Comparison of ENCODE assay signal across 18 cellular contexts in genomic region chr5:82639393-82640144, GRCh38.
A peak's percentile ranks its signal among the peaks of the same experiment; 100 is the strongest.
DNase-seq lines count a peak whose midpoint lies in the region; ATAC-seq and TF ChIP-seq lines count a peak whose summit lies in the region.
"Had no signal": no experiment of that assay in that cellular context is flagged by ENCODE, and none has a peak within 500 bp of the region (broad histone marks: within the 10 kb centered on the region; RNA-seq: fewer than 3 reads in every experiment).

No MANE protein-coding gene starts in this region.

- no peak overlapping the region for H2BK15ac ChIP-seq in mesenchymal stem cell (ENCODE audit: low read depth, poor library complexity, severe bottlenecking)

- no peak overlapping the region for H4K8ac ChIP-seq in mesenchymal stem cell (ENCODE audit: low read length)

- H3K9ac ChIP-seq in mesenchymal stem cell (ENCODE audit: low read length), result peak overlapping the region; percentile 13

- H3K4ac ChIP-seq in mesenchymal stem cell (ENCODE audit: low read depth in 1 of 2, low read length in 2 of 2), result no peak overlapping the region

- peak overlapping the region; percentile 41 for H2AK5ac ChIP-seq in mesenchymal stem cell (ENCODE audit: low read length, severe bottlenecking)

- DNase-seq in activated naive CD4-positive, alpha-beta T cell treated with anti-CD3 and anti-CD28 coated beads, Interleukin-2, amount 10 ng/mL, durations not matched to agents 7 days and 5 days, result no peak
- no peak for DNase-seq in activated naive CD4-positive, alpha-beta T cell treated with anti-CD3 and anti-CD28 coated beads, Interleukin-2, amount 50 U/mL, for 16 hours
- DNase-seq in mesenchymal stem cell, result no peak
- no peak for DNase-seq in NCI-H748 treated with DMSO at 0.1 percent for 48 hours (lab: John Stamatoyannopoulos, UW)
- no peak for DNase-seq in stimulated activated naive CD8-positive, alpha-beta T cell treated with anti-CD3 and anti-CD28 coated beads, Interleukin-15, Interleukin-2, amounts not matched to agents 100 U/mL and 50 U/mL, for 24 hours
- no peak for DNase-seq in retina
- no peak for DNase-seq in ureter (ENCODE audit: low spot score)
- DNase-seq: activated CD4-positive, alpha-beta memory T cell treated with anti-CD3 and anti-CD28 coated beads for 36 hours; Caco-2; foreskin melanocyte; NCI-H2171; psoas muscle; stimulated activated CD4-positive, alpha-beta T cell treated with anti-CD3 and anti-CD28 coated beads, Interleukin-2, amount 100 ng/mL, for 24 hours; stimulated activated CD8-positive, alpha-beta memory T cell treated with anti-CD3 and anti-CD28 coated beads, Interleukin-4, amount 100 ng/mL, for 48 hours had no signal

- H3K4me3 Mint-ChIP-seq in activated naive CD4-positive, alpha-beta T cell treated with anti-CD3 and anti-CD28 coated beads, Interleukin-2, amount 10 ng/mL, durations not matched to agents 7 days and 5 days, result no peak overlapping the region
- H3K4me3 Mint-ChIP-seq in brain, result peak overlapping the region in 1 of 5 experiments; percentile 3
- H3K4me3 Mint-ChIP-seq: activated CD4-positive, alpha-beta memory T cell treated with anti-CD3 and anti-CD28 coated beads for 36 hours; activated T-helper 1 cell treated with anti-CD3 and anti-CD28 coated beads, Interleukin-12 subunit alpha, Interleukin-12 subunit beta, Interleukin-2, Interleukin-4 antibody, amounts not matched to agents 30 ng/mL and 10 ng/mL and 1 ng/mL, durations not matched to agents 14 hours and 24 hours and 36 hours; type B pancreatic cell had no signal

- H3K27ac Mint-ChIP-seq in activated naive CD4-positive, alpha-beta T cell treated with anti-CD3 and anti-CD28 coated beads, Interleukin-2, amount 10 ng/mL, durations not matched to agents 7 days and 5 days, result peak overlapping the region; percentile 43
- H3K27ac Mint-ChIP-seq in brain, result peak overlapping the region; percentile 5 to 61 (median 59)
- H3K27ac Mint-ChIP-seq: activated CD4-positive, alpha-beta memory T cell treated with anti-CD3 and anti-CD28 coated beads for 36 hours; activated T-helper 1 cell treated with anti-CD3 and anti-CD28 coated beads, Interleukin-12 subunit alpha, Interleukin-12 subunit beta, Interleukin-2, Interleukin-4 antibody, amounts not matched to agents 30 ng/mL and 10 ng/mL and 1 ng/mL, durations not matched to agents 14 hours and 24 hours and 36 hours; type B pancreatic cell had no signal

- H3K4me3 ChIP-seq in mesenchymal stem cell (ENCODE audit: insufficient read depth in 1 of 2, low read depth in 1 of 2, low read length in 2 of 2), result no peak overlapping the region
- H3K4me3 ChIP-seq: A549, psoas muscle had no signal

- H2BK12ac ChIP-seq in mesenchymal stem cell (ENCODE audit: low read length in 2 of 2), result no peak overlapping the region

- H3K4me1 ChIP-seq in mesenchymal stem cell (ENCODE audit: control insufficient read depth, insufficient read depth, low read depth, low read length), result no peaks in the 10 kb centered on the region

- peaks cover 10% of the 10 kb centered on the region for H3K4me1 Mint-ChIP-seq in activated naive CD4-positive, alpha-beta T cell treated with anti-CD3 and anti-CD28 coated beads, Interleukin-2, amount 10 ng/mL, durations not matched to agents 7 days and 5 days
- peaks cover 59% of the 10 kb centered on the region for H3K4me1 Mint-ChIP-seq in brain

- no peak overlapping the region for H3K14ac ChIP-seq in mesenchymal stem cell (ENCODE audit: low read length in 2 of 2)

- H3K36me3 ChIP-seq in mesenchymal stem cell (ENCODE audit: control insufficient read depth in 1 of 2, insufficient read depth in 2 of 2, low read depth in 1 of 2, low read length in 2 of 2), result no peaks in the 10 kb centered on the region

- no peaks in the 10 kb centered on the region for H3K9me3 ChIP-seq in mesenchymal stem cell (ENCODE audit: control insufficient read depth, low read length)
- H3K9me3 ChIP-seq: A549, Caco-2, psoas muscle had no signal

- H3K79me1 ChIP-seq in mesenchymal stem cell (replicated peaks; ENCODE audit: low read length, poor library complexity, severe bottlenecking), result no peaks in the 10 kb centered on the region

- TF ChIP-seq CTCF in brain (conservative IDR thresholded peaks at IDR 0.05), result no peak

- no peaks in the 10 kb centered on the region for H3K27me3 ChIP-seq in mesenchymal stem cell (ENCODE audit: control insufficient read depth in 1 of 2, insufficient read depth in 1 of 2, low read length in 2 of 2)

- no peaks in the 10 kb centered on the region for H3K36me3 Mint-ChIP-seq in activated naive CD4-positive, alpha-beta T cell treated with anti-CD3 and anti-CD28 coated beads, Interleukin-2, amount 10 ng/mL, durations not matched to agents 7 days and 5 days
- H3K36me3 Mint-ChIP-seq in brain, result no peaks in the 10 kb centered on the region
- H3K36me3 Mint-ChIP-seq: activated CD4-positive, alpha-beta memory T cell treated with anti-CD3 and anti-CD28 coated beads for 36 hours; type B pancreatic cell had no signal

- no peak overlapping the region for H3K27ac ChIP-seq in mesenchymal stem cell (ENCODE audit: low read length, poor library complexity, severe bottlenecking)
- H3K27ac ChIP-seq: psoas muscle had no signal

- H3K9me3 Mint-ChIP-seq in activated naive CD4-positive, alpha-beta T cell treated with anti-CD3 and anti-CD28 coated beads, Interleukin-2, amount 10 ng/mL, durations not matched to agents 7 days and 5 days, result no peaks in the 10 kb centered on the region
- H3K9me3 Mint-ChIP-seq in brain, result no peaks in the 10 kb centered on the region
- H3K9me3 Mint-ChIP-seq: activated CD4-positive, alpha-beta memory T cell treated with anti-CD3 and anti-CD28 coated beads for 36 hours; activated T-helper 1 cell treated with anti-CD3 and anti-CD28 coated beads, Interleukin-12 subunit alpha, Interleukin-12 subunit beta, Interleukin-2, Interleukin-4 antibody, amounts not matched to agents 30 ng/mL and 10 ng/mL and 1 ng/mL, durations not matched to agents 14 hours and 24 hours and 36 hours; type B pancreatic cell had no signal

- WGBS in mesenchymal stem cell, result 71% methylated on average over 1 of the region's 2 CpGs

- H4K91ac ChIP-seq in mesenchymal stem cell (ENCODE audit: low read length), result no peak overlapping the region

- H3K18ac ChIP-seq in mesenchymal stem cell (ENCODE audit: low read depth in 1 of 2, low read length in 2 of 2), result no peak overlapping the region

- no peak overlapping the region for H2BK120ac ChIP-seq in mesenchymal stem cell (ENCODE audit: low read depth, low read length)

- peaks cover 3% of the 10 kb centered on the region for H3K27me3 Mint-ChIP-seq in activated naive CD4-positive, alpha-beta T cell treated with anti-CD3 and anti-CD28 coated beads, Interleukin-2, amount 10 ng/mL, durations not matched to agents 7 days and 5 days
- H3K27me3 Mint-ChIP-seq in brain, result no peaks in the 10 kb centered on the region
- H3K27me3 Mint-ChIP-seq: activated CD4-positive, alpha-beta memory T cell treated with anti-CD3 and anti-CD28 coated beads for 36 hours; type B pancreatic cell had no signal

- H3K4me2 ChIP-seq in mesenchymal stem cell (ENCODE audit: low read length, poor library complexity, severe bottlenecking), result no peak overlapping the region
- H3K4me2 ChIP-seq: A549 had no signal

- ATAC-seq in stimulated activated naive CD8-positive, alpha-beta T cell treated with anti-CD3 and anti-CD28 coated beads, Interleukin-15, Interleukin-2, amounts not matched to agents 100 U/mL and 50 U/mL, for 24 hours, result no peak
- ATAC-seq: A549, psoas muscle had no signal

- H2BK5ac ChIP-seq in mesenchymal stem cell (ENCODE audit: low read depth, low read length, poor library complexity, severe bottlenecking), result no peak overlapping the region

- H2AFZ ChIP-seq in mesenchymal stem cell (ENCODE audit: low read depth, low read length), result no peak overlapping the region

- CTCF ChIA-PET in activated naive CD4-positive, alpha-beta T cell treated with anti-CD3 and anti-CD28 coated beads, Interleukin-2, amount 10 ng/mL, durations not matched to agents 7 days and 5 days (lab: Charles Lee), result interaction anchor here (1.0 to 1.3 kb wide), 2 partner anchors 154 to 792 kb away, joined by 3 read pairs; no protein-coding TSS in a partner anchor

- no peak overlapping the region for H3K23ac ChIP-seq in mesenchymal stem cell (ENCODE audit: low read length in 2 of 2)
